In genomic region chr2:46270384-46270783, GRCh38 we compare ENCODE assay signal across 1 cellular context.
TF ChIP-seq lines count a peak whose summit lies in the region.

No MANE protein-coding gene starts in this region.

TF ChIP-seq in HepG2, 621 proteins besides CTCF, POLR2A, EP300 and RAD21:
- TF ChIP-seq ATF7 (IDR thresholded peaks at IDR 0.05) (peak; percentile 90), ATF7 (CRISPR knock-in tag; IDR thresholded peaks at IDR 0.05) (no peak), FOXO4 (CRISPR knock-in tag; conservative IDR thresholded peaks at IDR 0.05) (no peak), ZNF543 (CRISPR knock-in tag; IDR thresholded peaks at IDR 0.05) (no peak), GATAD2A (CRISPR knock-in tag; IDR thresholded peaks at IDR 0.05) (no peak), EED (CRISPR knock-in tag; IDR thresholded peaks at IDR 0.05) (no peak), ZNF790 (CRISPR knock-in tag; IDR thresholded peaks at IDR 0.05; ENCODE audit: borderline replicate concordance) (no peak)
